Comparison of ENCODE assay signal across 10 cellular contexts in genomic region chr6:80005406-80005805, GRCh38. TPM values are rescaled to one million over a fixed set of nuclear protein-coding genes. Genes with fewer than 3 reads are reported as not detected.
DNase-seq lines count a peak whose midpoint lies in the region; ATAC-seq and TF ChIP-seq lines count a peak whose summit lies in the region.
"Had no signal": no experiment of that assay in that cellular context is flagged by ENCODE, and none has a peak within 500 bp of the region (broad histone marks: within the 10 kb centered on the region; RNA-seq: fewer than 3 reads in every experiment).

No MANE protein-coding gene starts in this region.

- WGBS in suprapubic skin: 52% methylated on average over 6 of the region's 6 CpGs

- H3K27me3 ChIP-seq in suprapubic skin: no peaks in the 10 kb centered on the region

- peaks cover 16% of the 10 kb centered on the region for H3K4me1 ChIP-seq in suprapubic skin

- H3K4me3 ChIP-seq in foreskin fibroblast (ENCODE audit: low read depth in 1 of 2, low read length in 2 of 2) (peak overlapping the region; percentile 66 to 88), suprapubic skin (peak overlapping the region; percentile 67)

- no peaks in the 10 kb centered on the region for H3K9me3 Mint-ChIP-seq in activated naive CD4-positive, alpha-beta T cell treated with anti-CD3 and anti-CD28 coated beads, Interleukin-2, amount 50 U/mL, for 24 hours
- no peaks in the 10 kb centered on the region for H3K9me3 Mint-ChIP-seq in activated naive CD4-positive, alpha-beta T cell treated with anti-CD3 and anti-CD28 coated beads, Interleukin-2, amount 50 U/mL, for 72 hours

- peaks cover 3% of the 10 kb centered on the region for H3K27me3 Mint-ChIP-seq in activated naive CD4-positive, alpha-beta T cell treated with anti-CD3 and anti-CD28 coated beads, Interleukin-2, amount 50 U/mL, for 24 hours
- no peaks in the 10 kb centered on the region for H3K27me3 Mint-ChIP-seq in T-helper 17 cell

- no peaks in the 10 kb centered on the region for H3K9me3 ChIP-seq in T-helper 17 cell (ENCODE audit: control insufficient read depth, low read length, poor library complexity, severe bottlenecking)
- no peaks in the 10 kb centered on the region for H3K9me3 ChIP-seq in suprapubic skin
- H3K9me3 ChIP-seq: thoracic aorta had no signal

- H3K27ac Mint-ChIP-seq in activated naive CD4-positive, alpha-beta T cell treated with anti-CD3 and anti-CD28 coated beads, Interleukin-2, amount 50 U/mL, for 24 hours: no peak overlapping the region
- H3K27ac Mint-ChIP-seq in activated naive CD4-positive, alpha-beta T cell treated with anti-CD3 and anti-CD28 coated beads, Interleukin-2, amount 50 U/mL, for 72 hours: peak overlapping the region in 1 of 2 donors; percentile 94
- H3K27ac Mint-ChIP-seq in T-helper 17 cell: peak overlapping the region; percentile 99

- H3K36me3 Mint-ChIP-seq in activated naive CD4-positive, alpha-beta T cell treated with anti-CD3 and anti-CD28 coated beads, Interleukin-2, amount 50 U/mL, for 24 hours: no peaks in the 10 kb centered on the region
- H3K36me3 Mint-ChIP-seq in activated naive CD4-positive, alpha-beta T cell treated with anti-CD3 and anti-CD28 coated beads, Interleukin-2, amount 50 U/mL, for 72 hours: peaks cover 16% of the 10 kb centered on the region in 2 donors
- H3K36me3 Mint-ChIP-seq in T-helper 17 cell (ENCODE audit: low read depth): peaks cover 2% of the 10 kb centered on the region

- H3K4me3 Mint-ChIP-seq in activated naive CD4-positive, alpha-beta T cell treated with anti-CD3 and anti-CD28 coated beads, Interleukin-2, amount 50 U/mL, for 24 hours: peak overlapping the region; percentile 89
- H3K4me3 Mint-ChIP-seq in T-helper 17 cell: peak overlapping the region; percentile 97

- TF ChIP-seq CTCF in foreskin fibroblast (IDR thresholded peaks at IDR 0.05; ENCODE audit: low read depth, low read length): no peak
- no peak for TF ChIP-seq CTCF in suprapubic skin (IDR thresholded peaks at IDR 0.05)

- H3K27ac ChIP-seq in suprapubic skin: no peak overlapping the region
- H3K27ac ChIP-seq: thoracic aorta had no signal

- no peak for TF ChIP-seq POLR2A in suprapubic skin (IDR thresholded peaks at IDR 0.05)

- no peaks in the 10 kb centered on the region for H3K36me3 ChIP-seq in suprapubic skin
- H3K36me3 ChIP-seq: thoracic aorta had no signal

- TF ChIP-seq EP300 in suprapubic skin (IDR thresholded peaks at IDR 0.05): no peak

- no peak for ATAC-seq in activated naive CD4-positive, alpha-beta T cell treated with anti-CD3 and anti-CD28 coated beads, Interleukin-2, amount 50 U/mL, for 72 hours
- ATAC-seq in T-helper 17 cell (no peak), GM21576 (IDR thresholded peaks at IDR 0.05; ENCODE audit: unreplicated experiment) (no peak), HG02938 (IDR thresholded peaks at IDR 0.05; ENCODE audit: unreplicated experiment) (no peak)

- H3K4me1 Mint-ChIP-seq in activated naive CD4-positive, alpha-beta T cell treated with anti-CD3 and anti-CD28 coated beads, Interleukin-2, amount 50 U/mL, for 24 hours: peaks cover 5% of the 10 kb centered on the region
- H3K4me1 Mint-ChIP-seq in T-helper 17 cell: peaks cover 20% of the 10 kb centered on the region

- no peak for DNase-seq in activated naive CD4-positive, alpha-beta T cell treated with anti-CD3 and anti-CD28 coated beads, Interleukin-2, amount 50 U/mL, for 72 hours (ENCODE audit: low spot score in 2 of 2)
- DNase-seq in T-helper 17 cell: no peak
- DNase-seq in foreskin fibroblast: no peak
- no peak for DNase-seq in suprapubic skin (ENCODE audit: low spot score in 2 of 2)
- DNase-seq in A172 (ENCODE audit: low spot score): no peak
- DNase-seq: NCI-H774 had no signal

RNA-seq across cellular contexts. Expression of gene TTK, which starts 1.0 kb away (rescaled TPM):
- 10 to 100 TPM; 32.6 to 53.8 TPM for total RNA-seq in activated naive CD4-positive, alpha-beta T cell treated with anti-CD3 and anti-CD28 coated beads, Interleukin-2, amount 50 U/mL, for 72 hours
- total RNA-seq in T-helper 17 cell (1 to 10 TPM in 1 of 2 donors, under 1 TPM in 1; 0.85 to 1.2 TPM), suprapubic skin (1 to 10 TPM; 2.2 to 6.1 (median 4.3) TPM)
- 63.1 and 137 TPM in 2 replicates for total RNA-seq in A172 (2014; rRNA removed; shearing (Covaris generic))

RNA-seq across cellular contexts. Expression of gene ELOVL4, which starts 58.1 kb away (rescaled TPM):
- under 1 TPM; 0.60 to 0.61 TPM for total RNA-seq in activated naive CD4-positive, alpha-beta T cell treated with anti-CD3 and anti-CD28 coated beads, Interleukin-2, amount 50 U/mL, for 72 hours
- total RNA-seq in T-helper 17 cell (1 to 10 TPM; 3.9 to 5.1 TPM), suprapubic skin (100 to 1,000 TPM in 1 of 4 donors, 10 to 100 TPM in 2, 1 to 10 TPM in 1; 8.7 to 111 (median 49.8) TPM)
- 2.4 and 3.6 TPM in 2 replicates for total RNA-seq in A172 (2014; rRNA removed; shearing (Covaris generic))
